ENCODE assay signal across 1 cellular context in the genomic region with DNA sequence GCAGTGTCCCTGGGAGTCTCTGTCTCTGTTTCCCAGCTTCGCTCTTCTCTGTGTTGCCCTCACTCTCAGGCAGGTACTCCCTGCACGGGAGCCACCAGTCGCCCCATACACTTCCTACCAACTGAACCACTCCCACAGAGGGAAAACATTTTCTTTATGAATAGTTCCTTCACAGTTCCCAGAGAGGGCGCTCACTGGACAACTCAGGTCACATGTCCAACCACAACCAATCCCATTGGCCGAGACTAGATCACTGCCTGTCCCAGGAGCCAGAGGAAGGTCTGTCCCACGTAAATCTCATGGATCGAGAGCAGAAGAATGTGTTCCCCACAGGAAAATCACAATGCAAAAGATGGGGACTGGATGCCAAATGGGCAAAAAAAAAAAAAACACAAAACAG.
TF ChIP-seq lines count a peak whose summit lies in the region.

No MANE protein-coding gene starts in this region.

TF ChIP-seq in HepG2, 621 proteins besides CTCF, POLR2A, EP300 and RAD21:
- TF ChIP-seq, protein P1, sequence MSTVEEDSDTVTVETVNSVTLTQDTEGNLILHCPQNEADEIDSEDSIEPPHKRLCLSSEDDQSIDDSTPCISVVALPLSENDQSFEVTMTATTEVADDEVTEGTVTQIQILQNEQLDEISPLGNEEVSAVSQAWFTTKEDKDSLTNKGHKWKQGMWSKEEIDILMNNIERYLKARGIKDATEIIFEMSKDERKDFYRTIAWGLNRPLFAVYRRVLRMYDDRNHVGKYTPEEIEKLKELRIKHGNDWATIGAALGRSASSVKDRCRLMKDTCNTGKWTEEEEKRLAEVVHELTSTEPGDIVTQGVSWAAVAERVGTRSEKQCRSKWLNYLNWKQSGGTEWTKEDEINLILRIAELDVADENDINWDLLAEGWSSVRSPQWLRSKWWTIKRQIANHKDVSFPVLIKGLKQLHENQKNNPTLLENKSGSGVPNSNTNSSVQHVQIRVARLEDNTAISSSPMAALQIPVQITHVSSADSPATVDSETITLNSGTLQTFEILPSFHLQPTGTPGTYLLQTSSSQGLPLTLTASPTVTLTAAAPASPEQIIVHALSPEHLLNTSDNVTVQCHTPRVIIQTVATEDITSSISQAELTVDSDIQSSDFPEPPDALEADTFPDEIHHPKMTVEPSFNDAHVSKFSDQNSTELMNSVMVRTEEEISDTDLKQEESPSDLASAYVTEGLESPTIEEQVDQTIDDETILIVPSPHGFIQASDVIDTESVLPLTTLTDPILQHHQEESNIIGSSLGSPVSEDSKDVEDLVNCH (CRISPR knock-in tag; IDR thresholded peaks at IDR 0.05), result no peak
- TF ChIP-seq FOXK2 (IDR thresholded peaks at IDR 0.05) (no peak), NFYB (CRISPR knock-in tag; IDR thresholded peaks at IDR 0.05) (peak; percentile 52), NFIB (CRISPR knock-in tag; IDR thresholded peaks at IDR 0.05; ENCODE audit: borderline replicate concordance) (no peak), KDM1A (CRISPR knock-in tag; IDR thresholded peaks at IDR 0.05) (no peak), FOSL2 (CRISPR knock-in tag; IDR thresholded peaks at IDR 0.05) (no peak), POLR2G (IDR thresholded peaks at IDR 0.05; ENCODE audit: low read depth, low read length) (no peak), NFYC (CRISPR knock-in tag; IDR thresholded peaks at IDR 0.05) (peak; percentile 68), FOXM1 (CRISPR knock-in tag; IDR thresholded peaks at IDR 0.05) (no peak), EHMT2 (IDR thresholded peaks at IDR 0.05; ENCODE audit: borderline replicate concordance, low read depth, low read length) (no peak), DR1 (CRISPR knock-in tag; IDR thresholded peaks at IDR 0.05) (no peak), ZNF3 (CRISPR knock-in tag; IDR thresholded peaks at IDR 0.05) (no peak), AKAP8 (CRISPR knock-in tag; IDR thresholded peaks at IDR 0.05) (no peak)
- TF ChIP-seq, protein P2, sequence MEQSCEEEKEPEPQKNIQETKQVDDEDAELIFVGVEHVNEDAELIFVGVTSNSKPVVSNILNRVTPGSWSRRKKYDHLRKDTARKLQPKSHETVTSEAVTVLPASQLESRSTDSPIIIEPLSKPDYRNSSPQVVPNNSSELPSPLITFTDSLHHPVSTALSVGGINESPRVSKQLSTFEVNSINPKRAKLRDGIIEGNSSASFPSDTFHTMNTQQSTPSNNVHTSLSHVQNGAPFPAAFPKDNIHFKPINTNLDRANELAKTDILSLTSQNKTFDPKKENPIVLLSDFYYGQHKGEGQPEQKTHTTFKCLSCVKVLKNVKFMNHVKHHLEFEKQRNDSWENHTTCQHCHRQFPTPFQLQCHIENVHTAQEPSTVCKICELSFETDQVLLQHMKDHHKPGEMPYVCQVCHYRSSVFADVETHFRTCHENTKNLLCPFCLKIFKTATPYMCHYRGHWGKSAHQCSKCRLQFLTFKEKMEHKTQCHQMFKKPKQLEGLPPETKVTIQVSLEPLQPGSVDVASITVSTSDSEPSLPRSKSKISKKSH (CRISPR knock-in tag; IDR thresholded peaks at IDR 0.05; ENCODE audit: borderline replicate concordance), result no peak
- TF ChIP-seq, protein P3, sequence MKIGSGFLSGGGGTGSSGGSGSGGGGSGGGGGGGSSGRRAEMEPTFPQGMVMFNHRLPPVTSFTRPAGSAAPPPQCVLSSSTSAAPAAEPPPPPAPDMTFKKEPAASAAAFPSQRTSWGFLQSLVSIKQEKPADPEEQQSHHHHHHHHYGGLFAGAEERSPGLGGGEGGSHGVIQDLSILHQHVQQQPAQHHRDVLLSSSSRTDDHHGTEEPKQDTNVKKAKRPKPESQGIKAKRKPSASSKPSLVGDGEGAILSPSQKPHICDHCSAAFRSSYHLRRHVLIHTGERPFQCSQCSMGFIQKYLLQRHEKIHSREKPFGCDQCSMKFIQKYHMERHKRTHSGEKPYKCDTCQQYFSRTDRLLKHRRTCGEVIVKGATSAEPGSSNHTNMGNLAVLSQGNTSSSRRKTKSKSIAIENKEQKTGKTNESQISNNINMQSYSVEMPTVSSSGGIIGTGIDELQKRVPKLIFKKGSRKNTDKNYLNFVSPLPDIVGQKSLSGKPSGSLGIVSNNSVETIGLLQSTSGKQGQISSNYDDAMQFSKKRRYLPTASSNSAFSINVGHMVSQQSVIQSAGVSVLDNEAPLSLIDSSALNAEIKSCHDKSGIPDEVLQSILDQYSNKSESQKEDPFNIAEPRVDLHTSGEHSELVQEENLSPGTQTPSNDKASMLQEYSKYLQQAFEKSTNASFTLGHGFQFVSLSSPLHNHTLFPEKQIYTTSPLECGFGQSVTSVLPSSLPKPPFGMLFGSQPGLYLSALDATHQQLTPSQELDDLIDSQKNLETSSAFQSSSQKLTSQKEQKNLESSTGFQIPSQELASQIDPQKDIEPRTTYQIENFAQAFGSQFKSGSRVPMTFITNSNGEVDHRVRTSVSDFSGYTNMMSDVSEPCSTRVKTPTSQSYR (CRISPR knock-in tag; IDR thresholded peaks at IDR 0.05; ENCODE audit: borderline replicate concordance), result no peak
- TF ChIP-seq, protein P4, sequence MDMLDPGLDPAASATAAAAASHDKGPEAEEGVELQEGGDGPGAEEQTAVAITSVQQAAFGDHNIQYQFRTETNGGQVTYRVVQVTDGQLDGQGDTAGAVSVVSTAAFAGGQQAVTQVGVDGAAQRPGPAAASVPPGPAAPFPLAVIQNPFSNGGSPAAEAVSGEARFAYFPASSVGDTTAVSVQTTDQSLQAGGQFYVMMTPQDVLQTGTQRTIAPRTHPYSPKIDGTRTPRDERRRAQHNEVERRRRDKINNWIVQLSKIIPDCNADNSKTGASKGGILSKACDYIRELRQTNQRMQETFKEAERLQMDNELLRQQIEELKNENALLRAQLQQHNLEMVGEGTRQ (IDR thresholded peaks at IDR 0.05; ENCODE audit: low read depth, low read length), result no peak
- TF ChIP-seq, protein P4 (CRISPR knock-in tag; IDR thresholded peaks at IDR 0.05; ENCODE audit: borderline replicate concordance), result peak; percentile 83; the same call in 1 of the 2 replicates
- TF ChIP-seq, protein P5, sequence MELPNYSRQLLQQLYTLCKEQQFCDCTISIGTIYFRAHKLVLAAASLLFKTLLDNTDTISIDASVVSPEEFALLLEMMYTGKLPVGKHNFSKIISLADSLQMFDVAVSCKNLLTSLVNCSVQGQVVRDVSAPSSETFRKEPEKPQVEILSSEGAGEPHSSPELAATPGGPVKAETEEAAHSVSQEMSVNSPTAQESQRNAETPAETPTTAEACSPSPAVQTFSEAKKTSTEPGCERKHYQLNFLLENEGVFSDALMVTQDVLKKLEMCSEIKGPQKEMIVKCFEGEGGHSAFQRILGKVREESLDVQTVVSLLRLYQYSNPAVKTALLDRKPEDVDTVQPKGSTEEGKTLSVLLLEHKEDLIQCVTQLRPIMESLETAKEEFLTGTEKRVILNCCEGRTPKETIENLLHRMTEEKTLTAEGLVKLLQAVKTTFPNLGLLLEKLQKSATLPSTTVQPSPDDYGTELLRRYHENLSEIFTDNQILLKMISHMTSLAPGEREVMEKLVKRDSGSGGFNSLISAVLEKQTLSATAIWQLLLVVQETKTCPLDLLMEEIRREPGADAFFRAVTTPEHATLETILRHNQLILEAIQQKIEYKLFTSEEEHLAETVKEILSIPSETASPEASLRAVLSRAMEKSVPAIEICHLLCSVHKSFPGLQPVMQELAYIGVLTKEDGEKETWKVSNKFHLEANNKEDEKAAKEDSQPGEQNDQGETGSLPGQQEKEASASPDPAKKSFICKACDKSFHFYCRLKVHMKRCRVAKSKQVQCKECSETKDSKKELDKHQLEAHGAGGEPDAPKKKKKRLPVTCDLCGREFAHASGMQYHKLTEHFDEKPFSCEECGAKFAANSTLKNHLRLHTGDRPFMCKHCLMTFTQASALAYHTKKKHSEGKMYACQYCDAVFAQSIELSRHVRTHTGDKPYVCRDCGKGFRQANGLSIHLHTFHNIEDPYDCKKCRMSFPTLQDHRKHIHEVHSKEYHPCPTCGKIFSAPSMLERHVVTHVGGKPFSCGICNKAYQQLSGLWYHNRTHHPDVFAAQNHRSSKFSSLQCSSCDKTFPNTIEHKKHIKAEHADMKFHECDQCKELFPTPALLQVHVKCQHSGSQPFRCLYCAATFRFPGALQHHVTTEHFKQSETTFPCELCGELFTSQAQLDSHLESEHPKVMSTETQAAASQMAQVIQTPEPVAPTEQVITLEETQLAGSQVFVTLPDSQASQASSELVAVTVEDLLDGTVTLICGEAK (IDR thresholded peaks at IDR 0.05), result no peak
- TF ChIP-seq, protein P5 (CRISPR knock-in tag; IDR thresholded peaks at IDR 0.05), result no peak
- TF ChIP-seq, protein P6, sequence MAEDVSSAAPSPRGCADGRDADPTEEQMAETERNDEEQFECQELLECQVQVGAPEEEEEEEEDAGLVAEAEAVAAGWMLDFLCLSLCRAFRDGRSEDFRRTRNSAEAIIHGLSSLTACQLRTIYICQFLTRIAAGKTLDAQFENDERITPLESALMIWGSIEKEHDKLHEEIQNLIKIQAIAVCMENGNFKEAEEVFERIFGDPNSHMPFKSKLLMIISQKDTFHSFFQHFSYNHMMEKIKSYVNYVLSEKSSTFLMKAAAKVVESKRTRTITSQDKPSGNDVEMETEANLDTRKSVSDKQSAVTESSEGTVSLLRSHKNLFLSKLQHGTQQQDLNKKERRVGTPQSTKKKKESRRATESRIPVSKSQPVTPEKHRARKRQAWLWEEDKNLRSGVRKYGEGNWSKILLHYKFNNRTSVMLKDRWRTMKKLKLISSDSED (CRISPR knock-in tag; IDR thresholded peaks at IDR 0.05), result no peak
- TF ChIP-seq, protein P7, sequence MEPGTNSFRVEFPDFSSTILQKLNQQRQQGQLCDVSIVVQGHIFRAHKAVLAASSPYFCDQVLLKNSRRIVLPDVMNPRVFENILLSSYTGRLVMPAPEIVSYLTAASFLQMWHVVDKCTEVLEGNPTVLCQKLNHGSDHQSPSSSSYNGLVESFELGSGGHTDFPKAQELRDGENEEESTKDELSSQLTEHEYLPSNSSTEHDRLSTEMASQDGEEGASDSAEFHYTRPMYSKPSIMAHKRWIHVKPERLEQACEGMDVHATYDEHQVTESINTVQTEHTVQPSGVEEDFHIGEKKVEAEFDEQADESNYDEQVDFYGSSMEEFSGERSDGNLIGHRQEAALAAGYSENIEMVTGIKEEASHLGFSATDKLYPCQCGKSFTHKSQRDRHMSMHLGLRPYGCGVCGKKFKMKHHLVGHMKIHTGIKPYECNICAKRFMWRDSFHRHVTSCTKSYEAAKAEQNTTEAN (CRISPR knock-in tag; conservative IDR thresholded peaks at IDR 0.05), result no peak
- TF ChIP-seq, protein P8, sequence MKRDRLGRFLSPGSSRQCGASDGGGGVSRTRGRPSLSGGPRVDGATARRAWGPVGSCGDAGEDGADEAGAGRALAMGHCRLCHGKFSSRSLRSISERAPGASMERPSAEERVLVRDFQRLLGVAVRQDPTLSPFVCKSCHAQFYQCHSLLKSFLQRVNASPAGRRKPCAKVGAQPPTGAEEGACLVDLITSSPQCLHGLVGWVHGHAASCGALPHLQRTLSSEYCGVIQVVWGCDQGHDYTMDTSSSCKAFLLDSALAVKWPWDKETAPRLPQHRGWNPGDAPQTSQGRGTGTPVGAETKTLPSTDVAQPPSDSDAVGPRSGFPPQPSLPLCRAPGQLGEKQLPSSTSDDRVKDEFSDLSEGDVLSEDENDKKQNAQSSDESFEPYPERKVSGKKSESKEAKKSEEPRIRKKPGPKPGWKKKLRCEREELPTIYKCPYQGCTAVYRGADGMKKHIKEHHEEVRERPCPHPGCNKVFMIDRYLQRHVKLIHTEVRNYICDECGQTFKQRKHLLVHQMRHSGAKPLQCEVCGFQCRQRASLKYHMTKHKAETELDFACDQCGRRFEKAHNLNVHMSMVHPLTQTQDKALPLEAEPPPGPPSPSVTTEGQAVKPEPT (CRISPR knock-in tag; IDR thresholded peaks at IDR 0.05; ENCODE audit: low read depth), result no peak
- TF ChIP-seq, protein P9, sequence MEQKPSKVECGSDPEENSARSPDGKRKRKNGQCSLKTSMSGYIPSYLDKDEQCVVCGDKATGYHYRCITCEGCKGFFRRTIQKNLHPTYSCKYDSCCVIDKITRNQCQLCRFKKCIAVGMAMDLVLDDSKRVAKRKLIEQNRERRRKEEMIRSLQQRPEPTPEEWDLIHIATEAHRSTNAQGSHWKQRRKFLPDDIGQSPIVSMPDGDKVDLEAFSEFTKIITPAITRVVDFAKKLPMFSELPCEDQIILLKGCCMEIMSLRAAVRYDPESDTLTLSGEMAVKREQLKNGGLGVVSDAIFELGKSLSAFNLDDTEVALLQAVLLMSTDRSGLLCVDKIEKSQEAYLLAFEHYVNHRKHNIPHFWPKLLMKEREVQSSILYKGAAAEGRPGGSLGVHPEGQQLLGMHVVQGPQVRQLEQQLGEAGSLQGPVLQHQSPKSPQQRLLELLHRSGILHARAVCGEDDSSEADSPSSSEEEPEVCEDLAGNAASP (CRISPR knock-in tag; IDR thresholded peaks at IDR 0.05; ENCODE audit: borderline replicate concordance), result no peak
